1 cellular context compared by ENCODE assay signal in genomic region chr1:201941420-201942128, GRCh38.
TF ChIP-seq lines count a peak whose summit lies in the region.

No MANE protein-coding gene starts in this region.

TF ChIP-seq in K562, 482 proteins besides CTCF, POLR2A, EP300 and RAD21 (continued from another document and continues in another):
- TF ChIP-seq ZNF740 (CRISPR knock-in tag; IDR thresholded peaks at IDR 0.05) (peak; percentile 75; the same call in 1 of the 2 replicates), ZNF740 (tag; IDR thresholded peaks at IDR 0.05) (no peak), NONO (IDR thresholded peaks at IDR 0.05; ENCODE audit: low read depth in 2 of 2, low read length in 1 of 2) (no peak), PBX2 (CRISPR knock-in tag; IDR thresholded peaks at IDR 0.05; ENCODE audit: low read depth) (no peak), PBX2 (tag; conservative IDR thresholded peaks at IDR 0.05; ENCODE audit: low read depth) (no peak), CHAMP1 (IDR thresholded peaks at IDR 0.05) (no peak), ZNF121 (CRISPR knock-in tag; conservative IDR thresholded peaks at IDR 0.05) (no peak), PREB (CRISPR knock-in tag; IDR thresholded peaks at IDR 0.05) (peak; percentile 61; the same call in 1 of the 2 replicates), MEIS2 (IDR thresholded peaks at IDR 0.05; ENCODE audit: partially characterized antibody) (peak; percentile 27), POLR2AphosphoS5 (IDR thresholded peaks at IDR 0.05; ENCODE audit: control insufficient read depth, insufficient read depth, low read depth, low read length) (no peak; the same call in 1 of the 2 replicates), HDAC8 (tag; IDR thresholded peaks at IDR 0.05) (no peak; the same call in none of the 2 replicates), ZFP91 (CRISPR knock-in tag; IDR thresholded peaks at IDR 0.05) (peak; percentile 80; the same call in 1 of the 2 replicates), TRIM24 (IDR thresholded peaks at IDR 0.05) (peak; percentile 26 to 52; a peak in 2 of 4 replicates), ASH1L (IDR thresholded peaks at IDR 0.05; ENCODE audit: borderline replicate concordance, low read depth, partially characterized antibody) (no peak), PYGO2 (tag; IDR thresholded peaks at IDR 0.05) (no peak), PHTF2 (CRISPR knock-in tag; IDR thresholded peaks at IDR 0.05) (no peak), CEBPZ (IDR thresholded peaks at IDR 0.05; ENCODE audit: borderline replicate concordance, low read depth, low read length) (no peak), E4F1 (CRISPR knock-in tag; IDR thresholded peaks at IDR 0.05; ENCODE audit: borderline replicate concordance) (no peak), ZSCAN32 (CRISPR knock-in tag; IDR thresholded peaks at IDR 0.05) (no peak), CBX1 (IDR thresholded peaks at IDR 0.05; ENCODE audit: low read depth) (peak; percentile 49; the same call in 1 of the 2 replicates), ZKSCAN1 (IDR thresholded peaks at IDR 0.05; ENCODE audit: low read depth, low read length) (peak; percentile 83), MEF2A (IDR thresholded peaks at IDR 0.05; ENCODE audit: control insufficient read depth, low read depth, low read length) (peak; percentile 93; the same call in 1 of the 2 replicates), HOXB6 (CRISPR knock-in tag; IDR thresholded peaks at IDR 0.05; ENCODE audit: borderline replicate concordance) (no peak), NCOA4 (IDR thresholded peaks at IDR 0.05; ENCODE audit: partially characterized antibody) (no peak), PRMT5 (CRISPR knock-in tag; IDR thresholded peaks at IDR 0.05) (no peak), NCOR1 (IDR thresholded peaks at IDR 0.05) (peak; percentile 82), CREB3 (tag; conservative IDR thresholded peaks at IDR 0.05; ENCODE audit: low read depth) (peak; percentile 84), FOXA3 (CRISPR knock-in tag; conservative IDR thresholded peaks at IDR 0.05 in 1 of 2, IDR thresholded peaks at IDR 0.05 in 1 of 2) (0 out of 4 replicates have a peak, but pooled peaks of 1 of the 2 experiments have one; percentile 47), SNRNP70 (optimal IDR thresholded peaks at IDR 0.05; ENCODE audit: low read depth, low read length) (no peak), TCF3 (CRISPR knock-in tag; IDR thresholded peaks at IDR 0.05) (peak; percentile 73), CSDE1 (IDR thresholded peaks at IDR 0.05) (no peak), FOXP4 (CRISPR knock-in tag; IDR thresholded peaks at IDR 0.05; ENCODE audit: borderline replicate concordance) (no peak), TARDBP (IDR thresholded peaks at IDR 0.05) (no peak), DPF2 (IDR thresholded peaks at IDR 0.05) (peak; percentile 81), NCOA2 (IDR thresholded peaks at IDR 0.05; ENCODE audit: partially characterized antibody in 2 of 2) (no peak), SMARCA5 (IDR thresholded peaks at IDR 0.05) (no peak), KDM1A (IDR thresholded peaks at IDR 0.05) (peak; percentile 71 to 80), HMG20B (CRISPR knock-in tag; IDR thresholded peaks at IDR 0.05) (no peak), CEBPG (CRISPR knock-in tag; IDR thresholded peaks at IDR 0.05) (no peak), CEBPG (tag; conservative IDR thresholded peaks at IDR 0.05 in 1 of 2, IDR thresholded peaks at IDR 0.05 in 1 of 2) (no peak), KLF10 (CRISPR knock-in tag; IDR thresholded peaks at IDR 0.05) (no peak), C11orf30 (IDR thresholded peaks at IDR 0.05; ENCODE audit: low read depth) (no peak), PKNOX1 (IDR thresholded peaks at IDR 0.05) (peak; percentile 69; the same call in 1 of the 2 replicates), RBM15 (IDR thresholded peaks at IDR 0.05; ENCODE audit: insufficient read depth, low read length) (no peak), PTTG1 (tag; IDR thresholded peaks at IDR 0.05; ENCODE audit: low read depth) (no peak)
